In the genomic region with DNA sequence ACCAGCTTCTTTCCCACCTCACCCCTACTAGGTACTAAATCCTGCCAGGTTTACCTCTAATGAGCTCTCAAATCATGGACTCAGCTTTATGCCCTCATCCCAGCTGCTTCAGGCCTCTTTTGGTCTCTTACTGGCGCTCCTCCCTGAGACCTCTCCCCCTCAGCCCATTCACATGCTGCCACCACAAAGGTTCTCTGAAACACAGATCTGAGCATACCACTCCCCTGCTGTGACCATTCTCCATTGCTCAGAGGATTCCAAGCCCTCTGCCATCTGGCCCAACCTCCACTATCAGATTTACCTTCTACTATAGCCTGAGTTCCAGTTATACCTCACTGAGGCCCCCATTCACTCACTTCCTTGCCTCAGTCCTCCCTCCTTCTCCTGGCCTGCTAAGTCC, we compare ENCODE assay signal across 1 cellular context.
TF ChIP-seq lines count a peak whose summit lies in the region.

No MANE protein-coding gene starts in this region.

TF ChIP-seq in IMR-90, 13 proteins besides CTCF, POLR2A, EP300 and RAD21:
- TF ChIP-seq RFX5 (IDR thresholded peaks at IDR 0.05; ENCODE audit: low read depth, low read length) (no peak), RCOR1 (IDR thresholded peaks at IDR 0.05; ENCODE audit: insufficient replicate concordance, low read length) (no peak), FOS (IDR thresholded peaks at IDR 0.05; ENCODE audit: low read depth, low read length) (no peak), MAZ (IDR thresholded peaks at IDR 0.05; ENCODE audit: borderline replicate concordance, low read depth, low read length) (no peak), BHLHE40 (IDR thresholded peaks at IDR 0.05; ENCODE audit: low read depth, low read length) (no peak)
- TF ChIP-seq, protein P1, sequence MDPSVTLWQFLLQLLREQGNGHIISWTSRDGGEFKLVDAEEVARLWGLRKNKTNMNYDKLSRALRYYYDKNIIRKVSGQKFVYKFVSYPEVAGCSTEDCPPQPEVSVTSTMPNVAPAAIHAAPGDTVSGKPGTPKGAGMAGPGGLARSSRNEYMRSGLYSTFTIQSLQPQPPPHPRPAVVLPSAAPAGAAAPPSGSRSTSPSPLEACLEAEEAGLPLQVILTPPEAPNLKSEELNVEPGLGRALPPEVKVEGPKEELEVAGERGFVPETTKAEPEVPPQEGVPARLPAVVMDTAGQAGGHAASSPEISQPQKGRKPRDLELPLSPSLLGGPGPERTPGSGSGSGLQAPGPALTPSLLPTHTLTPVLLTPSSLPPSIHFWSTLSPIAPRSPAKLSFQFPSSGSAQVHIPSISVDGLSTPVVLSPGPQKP (IDR thresholded peaks at IDR 0.05; ENCODE audit: borderline replicate concordance, low read depth, low read length), result no peak
- TF ChIP-seq, protein P2, sequence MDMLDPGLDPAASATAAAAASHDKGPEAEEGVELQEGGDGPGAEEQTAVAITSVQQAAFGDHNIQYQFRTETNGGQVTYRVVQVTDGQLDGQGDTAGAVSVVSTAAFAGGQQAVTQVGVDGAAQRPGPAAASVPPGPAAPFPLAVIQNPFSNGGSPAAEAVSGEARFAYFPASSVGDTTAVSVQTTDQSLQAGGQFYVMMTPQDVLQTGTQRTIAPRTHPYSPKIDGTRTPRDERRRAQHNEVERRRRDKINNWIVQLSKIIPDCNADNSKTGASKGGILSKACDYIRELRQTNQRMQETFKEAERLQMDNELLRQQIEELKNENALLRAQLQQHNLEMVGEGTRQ (IDR thresholded peaks at IDR 0.05; ENCODE audit: low read depth, low read length), result no peak
